11 cellular contexts compared by ENCODE assay signal in genomic region chr21:45301521-45302081, GRCh38. TPM values are rescaled to one million over a fixed set of nuclear protein-coding genes. Genes with fewer than 3 reads are reported as not detected.
DNase-seq lines count a peak whose midpoint lies in the region; ATAC-seq and TF ChIP-seq lines count a peak whose summit lies in the region.
"Had no signal": no experiment of that assay in that cellular context is flagged by ENCODE, and none has a peak within 500 bp of the region (broad histone marks: within the 10 kb centered on the region; RNA-seq: fewer than 3 reads in every experiment).

No MANE protein-coding gene starts in this region.

- H3K4me3 ChIP-seq in BLaER1 (no peak overlapping the region), Peyer's patch (no peak overlapping the region), esophagus squamous epithelium (no peak overlapping the region), psoas muscle (no peak overlapping the region)

- H3K27ac ChIP-seq in BLaER1 (peak overlapping the region; percentile 82), Peyer's patch (peak overlapping the region; percentile 55 to 87 (median 71)), esophagus squamous epithelium (peak overlapping the region; percentile 50 to 86 (median 84)), psoas muscle (peak overlapping the region; percentile 71)

- no peak for TF ChIP-seq CTCF in Peyer's patch (IDR thresholded peaks at IDR 0.05)
- TF ChIP-seq CTCF in esophagus squamous epithelium (IDR thresholded peaks at IDR 0.05), result no peak
- TF ChIP-seq CTCF in psoas muscle (IDR thresholded peaks at IDR 0.05), result no peak
- TF ChIP-seq CTCF in GM10248 (IDR thresholded peaks at IDR 0.05; ENCODE audit: control extremely low read depth, extremely low read depth, low read depth, missing control alignments), result no peak

- H3K4me1 ChIP-seq in BLaER1, result peaks cover 82% of the 10 kb centered on the region
- peaks cover 0 to 20% (median 0%) of the 10 kb centered on the region in 4 donors for H3K4me1 ChIP-seq in Peyer's patch
- peaks cover 17 to 45% (median 35%) of the 10 kb centered on the region in 3 donors for H3K4me1 ChIP-seq in esophagus squamous epithelium
- peaks cover 3% of the 10 kb centered on the region for H3K4me1 ChIP-seq in psoas muscle

- 63 to 74% methylated on average over 3 to 9 of the region's 20 CpGs for WGBS in esophagus squamous epithelium, 2 donors
- WGBS in psoas muscle, 3 donors, result 81 to 87% (median 86%) methylated on average over 20 of the region's 20 CpGs

- DNase-seq in Peyer's patch (peak in 1 of 3 donors; percentile 38), esophagus squamous epithelium (lab: John Stamatoyannopoulos, UW) (no peak), psoas muscle (peak in 1 of 2 donors; percentile 46), NCI-H345 (lab: John Stamatoyannopoulos, UW) (no peak), NCI-H524 (lab: John Stamatoyannopoulos, UW) (no peak), GM10248 (ENCODE audit: extremely low spot score) (no peak), NCI-H510A (lab: John Stamatoyannopoulos, UW) (no peak)
- DNase-seq: anterior cingulate cortex, C1 segment of cervical spinal cord, MV-4-11 had no signal

- peak overlapping the region; percentile 53; the same call in 1 of the 2 replicates for H3K9ac ChIP-seq in BLaER1

- TF ChIP-seq POLR2A in Peyer's patch (IDR thresholded peaks at IDR 0.05) (no peak), esophagus squamous epithelium (IDR thresholded peaks at IDR 0.05) (no peak)

- no peaks in the 10 kb centered on the region for H4K20me1 ChIP-seq in BLaER1

- intact Hi-C loops in esophagus squamous epithelium (cut with DNase I), result no loop called here
- intact Hi-C loops in psoas muscle (cut with DNase I), result no loop called here

- H3K36me3 ChIP-seq in BLaER1 (no peaks in the 10 kb centered on the region), Peyer's patch (no peaks in the 10 kb centered on the region), esophagus squamous epithelium (no peaks in the 10 kb centered on the region), psoas muscle (ENCODE audit: insufficient read depth in 1 of 2, low read depth in 1 of 2) (no peaks in the 10 kb centered on the region)

- no peak for ATAC-seq in psoas muscle

- peaks cover 15% of the 10 kb centered on the region for H3K9me3 ChIP-seq in BLaER1
- no peaks in the 10 kb centered on the region for H3K9me3 ChIP-seq in Peyer's patch
- H3K9me3 ChIP-seq in esophagus squamous epithelium, result no peaks in the 10 kb centered on the region
- H3K9me3 ChIP-seq in psoas muscle, result no peaks in the 10 kb centered on the region

- POLR2A ChIA-PET in GM10248 (lab: Yijun Ruan, JAX), result no interaction called here

- peaks cover 4% of the 10 kb centered on the region; the same call in 1 of the 2 replicates for H3K27me3 ChIP-seq in BLaER1
- H3K27me3 ChIP-seq in Peyer's patch, result no peaks in the 10 kb centered on the region
- H3K27me3 ChIP-seq in esophagus squamous epithelium, result peaks cover 0 to 5% (median 0%) of the 10 kb centered on the region in 4 donors
- H3K27me3 ChIP-seq in psoas muscle (ENCODE audit: insufficient read depth in 3 of 3, low read length in 2 of 3), result peaks cover 0 to 24% (median 6%) of the 10 kb centered on the region in 3 donors

- peak overlapping the region; percentile 87 for H3K4me2 ChIP-seq in BLaER1

- CTCF ChIA-PET in GM10248 (lab: Yijun Ruan, JAX), result interaction anchor here (0.7 kb wide), 1 partner anchor 161 kb away, joined by 3 read pairs; no protein-coding TSS in a partner anchor

RNA-seq across cellular contexts. Expression of gene POFUT2, which starts 13.9 kb away (rescaled TPM):
- total RNA-seq in Peyer's patch (10 to 100 TPM; 25.6 to 76.4 (median 47.6) TPM), esophagus squamous epithelium (10 to 100 TPM in 2 of 4 donors, 1 to 10 TPM in 2; 7.9 to 11.4 (median 9.4) TPM), psoas muscle (10 to 100 TPM in 2 of 4 donors, 1 to 10 TPM in 2; 5.6 to 13.9 (median 9.4) TPM)
- polyA plus RNA-seq in psoas muscle, result 10 to 100 TPM in 2 of 3 donors, 1 to 10 TPM in 1; 8.3 to 13.1 (median 10.8) TPM
